In genomic region chr22:27718186-27719032, GRCh38 we compare ENCODE assay signal across 1 cellular context.
A peak's percentile ranks its signal among the peaks of the same experiment; 100 is the strongest.
TF ChIP-seq lines count a peak whose summit lies in the region.

No MANE protein-coding gene starts in this region.

TF ChIP-seq in HEK293, 187 proteins besides CTCF, POLR2A, EP300 and RAD21 (continued from another document and continues in another):
- no peak for TF ChIP-seq ZNF280C (tag by site-specific recombination; IDR thresholded peaks at IDR 0.05)
- TF ChIP-seq ZBTB11 (tag by site-specific recombination; conservative IDR thresholded peaks at IDR 0.05; ENCODE audit: low read depth): no peak
- TF ChIP-seq ZNF549 (tag by site-specific recombination; IDR thresholded peaks at IDR 0.05): no peak
- TF ChIP-seq YY2 (tag by site-specific recombination; IDR thresholded peaks at IDR 0.05): no peak
- no peak; the same call in 1 of the 2 replicates for TF ChIP-seq ZNF184 (tag by site-specific recombination; IDR thresholded peaks at IDR 0.05)
- TF ChIP-seq MYNN (tag by site-specific recombination; IDR thresholded peaks at IDR 0.05; ENCODE audit: borderline replicate concordance): no peak
- TF ChIP-seq ZNF768 (tag by site-specific recombination; IDR thresholded peaks at IDR 0.05): peak; percentile 86
- no peak for TF ChIP-seq ZBTB10 (tag by site-specific recombination; IDR thresholded peaks at IDR 0.05)
- TF ChIP-seq ZBTB21 (tag by site-specific recombination; IDR thresholded peaks at IDR 0.05): peak; percentile 96
- TF ChIP-seq ZNF155 (tag by site-specific recombination; IDR thresholded peaks at IDR 0.05): no peak
- no peak for TF ChIP-seq ZNF623 (tag by site-specific recombination; IDR thresholded peaks at IDR 0.05)
- no peak for TF ChIP-seq ZNF2 (tag by site-specific recombination; IDR thresholded peaks at IDR 0.05)
- TF ChIP-seq ZNF391 (tag by site-specific recombination; IDR thresholded peaks at IDR 0.05; ENCODE audit: borderline replicate concordance, low read depth): no peak
- no peak for TF ChIP-seq ZNF645 (tag by site-specific recombination; IDR thresholded peaks at IDR 0.05)
- 0 out of 2 replicates have a peak, but pooled peaks have one; percentile 19 for TF ChIP-seq ZNF692 (tag by site-specific recombination; IDR thresholded peaks at IDR 0.05)
- TF ChIP-seq ZNF214 (tag by site-specific recombination; IDR thresholded peaks at IDR 0.05; ENCODE audit: borderline replicate concordance): no peak
- TF ChIP-seq ZFHX2 (tag by site-specific recombination; conservative IDR thresholded peaks at IDR 0.05): peak; percentile 54
- TF ChIP-seq SCRT1 (tag by site-specific recombination; IDR thresholded peaks at IDR 0.05; ENCODE audit: borderline replicate concordance): no peak
- TF ChIP-seq ZNF76 (tag by site-specific recombination; IDR thresholded peaks at IDR 0.05; ENCODE audit: borderline replicate concordance, low read depth): no peak
- no peak for TF ChIP-seq PRDM4 (tag by site-specific recombination; IDR thresholded peaks at IDR 0.05)
- no peak for TF ChIP-seq ZNF521 (tag by site-specific recombination; IDR thresholded peaks at IDR 0.05)
- no peak for TF ChIP-seq ELK4 (IDR thresholded peaks at IDR 0.05; ENCODE audit: borderline replicate concordance, low read depth, low read length)
- no peak for TF ChIP-seq ZNF660 (tag by site-specific recombination; IDR thresholded peaks at IDR 0.05)
- no peak for TF ChIP-seq ZNF132 (tag by site-specific recombination; IDR thresholded peaks at IDR 0.05; ENCODE audit: borderline replicate concordance)
- no peak for TF ChIP-seq ZBTB44 (tag by site-specific recombination; IDR thresholded peaks at IDR 0.05)
- 0 out of 2 replicates have a peak, but pooled peaks have one; percentile 41 for TF ChIP-seq SP2 (tag by site-specific recombination; IDR thresholded peaks at IDR 0.05)
- TF ChIP-seq ZNF837 (tag by site-specific recombination; IDR thresholded peaks at IDR 0.05): no peak
- TF ChIP-seq KLF17 (tag by site-specific recombination; IDR thresholded peaks at IDR 0.05): peak; percentile 80
- no peak for TF ChIP-seq RBAK (tag by site-specific recombination; IDR thresholded peaks at IDR 0.05)
- TF ChIP-seq ZNF610 (tag by site-specific recombination; IDR thresholded peaks at IDR 0.05; ENCODE audit: borderline replicate concordance): no peak
- TF ChIP-seq ZBTB8A (tag by site-specific recombination; IDR thresholded peaks at IDR 0.05): no peak
- TF ChIP-seq HOXC10 (CRISPR knock-in tag; IDR thresholded peaks at IDR 0.05): no peak
- no peak for TF ChIP-seq ZNF239 (tag by site-specific recombination; IDR thresholded peaks at IDR 0.05)
- no peak for TF ChIP-seq ZNF24 (tag by site-specific recombination; IDR thresholded peaks at IDR 0.05)
- TF ChIP-seq ZNF830 (tag by site-specific recombination; IDR thresholded peaks at IDR 0.05; ENCODE audit: low read depth): no peak
- TF ChIP-seq ZNF629 (tag by site-specific recombination; IDR thresholded peaks at IDR 0.05): peak; percentile 98
- no peak for TF ChIP-seq MZF1 (tag by site-specific recombination; IDR thresholded peaks at IDR 0.05; ENCODE audit: borderline replicate concordance)
- no peak for TF ChIP-seq ZBTB6 (tag by site-specific recombination; IDR thresholded peaks at IDR 0.05)
